Comparison of ENCODE assay signal across 13 cellular contexts in the genomic region with DNA sequence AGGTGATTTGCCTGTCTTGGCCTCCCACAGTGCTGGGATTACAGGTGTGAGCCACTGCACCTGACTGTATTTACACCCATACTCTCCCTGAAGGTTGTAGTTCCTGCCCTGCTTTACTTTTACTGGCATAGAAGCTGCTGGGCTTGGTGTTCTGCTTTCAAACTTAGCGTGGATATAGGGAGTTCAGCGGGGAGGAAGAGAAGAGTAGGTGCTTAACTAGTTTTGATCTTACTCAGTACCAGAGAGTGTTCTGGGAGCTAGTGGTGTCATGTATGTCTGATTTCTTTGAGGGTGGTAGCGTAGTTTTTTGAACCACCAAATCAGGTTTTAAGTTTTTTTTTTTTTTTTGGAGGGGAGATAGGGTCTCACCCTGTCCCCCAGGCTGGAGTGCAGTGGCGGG. TPM values are rescaled to one million over a fixed set of nuclear protein-coding genes. Genes with fewer than 3 reads are reported as not detected.
DNase-seq lines count a peak whose midpoint lies in the region; ATAC-seq and TF ChIP-seq lines count a peak whose summit lies in the region.
"Had no signal": no experiment of that assay in that cellular context is flagged by ENCODE, and none has a peak within 500 bp of the region (broad histone marks: within the 10 kb centered on the region; RNA-seq: fewer than 3 reads in every experiment).

No MANE protein-coding gene starts in this region.

- no peak overlapping the region for H3K27ac Mint-ChIP-seq in activated naive CD4-positive, alpha-beta T cell treated with anti-CD3 and anti-CD28 coated beads, Interleukin-2, amount 50 U/mL, for 72 hours
- peak overlapping the region; percentile 33 for H3K27ac Mint-ChIP-seq in progenitor cell of endocrine pancreas
- H3K27ac Mint-ChIP-seq: endodermal cell, GM23338 had no signal

- no peak overlapping the region for H3K4me3 Mint-ChIP-seq in progenitor cell of endocrine pancreas (ENCODE audit: low read depth)
- H3K4me3 Mint-ChIP-seq: endodermal cell, GM23338 had no signal

- TF ChIP-seq CTCF in progenitor cell of endocrine pancreas (IDR thresholded peaks at IDR 0.05; ENCODE audit: unreplicated experiment), result no peak

- peaks cover 0 to 7% of the 10 kb centered on the region in 2 donors for H3K36me3 Mint-ChIP-seq in activated naive CD4-positive, alpha-beta T cell treated with anti-CD3 and anti-CD28 coated beads, Interleukin-2, amount 50 U/mL, for 72 hours
- H3K36me3 Mint-ChIP-seq in progenitor cell of endocrine pancreas (ENCODE audit: insufficient read depth), result peaks cover 4% of the 10 kb centered on the region

- no peak for DNase-seq in activated naive CD4-positive, alpha-beta T cell treated with anti-CD3 and anti-CD28 coated beads, Interleukin-2, amount 50 U/mL, for 72 hours (ENCODE audit: low spot score in 2 of 2)
- DNase-seq in activated naive CD4-positive, alpha-beta T cell (lab: John Stamatoyannopoulos, UW), result no peak
- no peak for DNase-seq in progenitor cell of endocrine pancreas (ENCODE audit: low spot score, unreplicated experiment)
- DNase-seq in NCI-H1048 (lab: John Stamatoyannopoulos, UW), result no peak
- no peak for DNase-seq in NCI-H226
- DNase-seq: endodermal cell, NCI-H1930, NCI-H82, Right ventricle myocardium superior had no signal

- peaks cover 5% of the 10 kb centered on the region for H3K4me1 Mint-ChIP-seq in progenitor cell of endocrine pancreas (ENCODE audit: low read depth)

- H3K27me3 Mint-ChIP-seq in progenitor cell of endocrine pancreas, result no peaks in the 10 kb centered on the region

- peak; percentile 78 to 79 for ATAC-seq in activated naive CD4-positive, alpha-beta T cell treated with anti-CD3 and anti-CD28 coated beads, Interleukin-2, amount 50 U/mL, for 72 hours
- ATAC-seq in GM21447 (IDR thresholded peaks at IDR 0.05; ENCODE audit: unreplicated experiment) (peak; percentile 51), HG03442 (IDR thresholded peaks at IDR 0.05; ENCODE audit: unreplicated experiment) (peak; percentile 43), GM19324 (IDR thresholded peaks at IDR 0.05; ENCODE audit: low FRiP score, unreplicated experiment) (no peak)
- ATAC-seq: GM23338 had no signal

- no peaks in the 10 kb centered on the region for H3K9me3 Mint-ChIP-seq in activated naive CD4-positive, alpha-beta T cell treated with anti-CD3 and anti-CD28 coated beads, Interleukin-2, amount 50 U/mL, for 72 hours
- no peaks in the 10 kb centered on the region for H3K9me3 Mint-ChIP-seq in progenitor cell of endocrine pancreas (ENCODE audit: low read depth)
- H3K9me3 Mint-ChIP-seq: endodermal cell, GM23338 had no signal

RNA-seq across cellular contexts. Expression of a gene that starts 13.8 kb away (rescaled TPM):
- total RNA-seq in activated naive CD4-positive, alpha-beta T cell treated with anti-CD3 and anti-CD28 coated beads, Interleukin-2, amount 50 U/mL, for 72 hours, result 10 to 100 TPM; 22.6 to 23.7 TPM
- total RNA-seq in progenitor cell of endocrine pancreas, result 36.4 and 41.9 TPM in 2 replicates
